ENCODE assay signal across 1 cellular context in genomic region chr1:77888429-77889239, GRCh38.
A peak's percentile ranks its signal among the peaks of the same experiment; 100 is the strongest.
TF ChIP-seq lines count a peak whose summit lies in the region.

NEXN (plus strand) TSS chr1:77888624; CDS start chr1:77916107, 27,483 bp downstream.

TF ChIP-seq in WTC11, 78 proteins besides CTCF, POLR2A, EP300 and RAD21 (continued from another document):
- TF ChIP-seq ARID4B (CRISPR knock-in tag; IDR thresholded peaks at IDR 0.05; ENCODE audit: borderline replicate concordance) (0 out of 2 replicates have a peak, but pooled peaks have one; percentile 29), ZNF263 (CRISPR knock-in tag; IDR thresholded peaks at IDR 0.05; ENCODE audit: low read depth) (no peak), SP1 (CRISPR knock-in tag; conservative IDR thresholded peaks at IDR 0.05) (peak; percentile 19; the same call in 1 of the 2 replicates), JUN (CRISPR knock-in tag; IDR thresholded peaks at IDR 0.05) (no peak), FOXP1 (CRISPR knock-in tag; IDR thresholded peaks at IDR 0.05; ENCODE audit: borderline replicate concordance) (peak; percentile 77; the same call in 1 of the 2 replicates)
